Comparison of ENCODE assay signal across 9 cellular contexts in the genomic region with DNA sequence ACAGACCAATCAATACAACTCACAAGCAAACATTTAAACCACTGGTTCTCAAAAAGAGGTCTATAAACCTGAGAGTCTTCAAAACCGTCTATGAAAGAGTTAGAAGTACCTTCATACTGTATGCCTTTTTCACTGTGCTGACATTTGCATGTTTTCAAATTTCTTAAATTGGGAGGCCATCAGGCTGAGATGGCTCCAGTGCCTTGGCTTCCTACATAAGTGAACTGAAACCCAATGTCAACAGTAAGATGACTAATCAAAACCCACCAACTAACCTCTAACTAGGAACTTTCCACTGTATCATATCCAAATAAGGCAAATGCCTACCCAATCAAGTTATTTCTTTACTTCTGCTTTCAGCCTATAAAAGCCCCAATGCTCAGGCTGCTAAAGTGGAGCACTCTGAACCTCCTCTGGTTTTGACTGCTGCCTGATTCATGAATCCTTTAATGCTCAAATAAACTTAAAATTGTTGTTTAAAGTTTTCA. TPM values are rescaled to one million over a fixed set of nuclear protein-coding genes. Genes with fewer than 3 reads are reported as not detected.
DNase-seq lines count a peak whose midpoint lies in the region; ATAC-seq and TF ChIP-seq lines count a peak whose summit lies in the region.
"Had no signal": no experiment of that assay in that cellular context is flagged by ENCODE, and none has a peak within 500 bp of the region (broad histone marks: within the 10 kb centered on the region; RNA-seq: fewer than 3 reads in every experiment).

No MANE protein-coding gene starts in this region.

- no peak for DNase-seq in DND-41
- DNase-seq in GM20000 (ENCODE audit: low spot score) = peak; percentile 22
- peak; percentile 72 for DNase-seq in HT1080 (ENCODE audit: low read depth)
- no peak for DNase-seq in activated naive CD8-positive, alpha-beta T cell treated with anti-CD3 and anti-CD28 coated beads, Interleukin-2, amount 10 ng/mL, durations not matched to agents 7 days and 5 days
- DNase-seq in right atrium auricular region (ENCODE audit: low spot score) = no peak
- no peak for DNase-seq in NCI-H1105 treated with DMSO at 0.1 percent for 48 hours (lab: John Stamatoyannopoulos, UW)
- DNase-seq in left ventricle myocardium inferior = no peak
- DNase-seq in pons (ENCODE audit: low spot score) = no peak
- DNase-seq: NCI-H226 had no signal

- peaks cover 53% of the 10 kb centered on the region for H3K36me3 Mint-ChIP-seq in activated naive CD8-positive, alpha-beta T cell treated with anti-CD3 and anti-CD28 coated beads, Interleukin-2, amount 10 ng/mL, durations not matched to agents 7 days and 5 days

- no peak overlapping the region for H3K27ac Mint-ChIP-seq in activated naive CD8-positive, alpha-beta T cell treated with anti-CD3 and anti-CD28 coated beads, Interleukin-2, amount 10 ng/mL, durations not matched to agents 7 days and 5 days

- no peaks in the 10 kb centered on the region for H3K4me1 ChIP-seq in DND-41 (ENCODE audit: insufficient read depth, low read length)
- peaks cover 0 to 15% of the 10 kb centered on the region in 2 donors for H3K4me1 ChIP-seq in right atrium auricular region
- H3K4me1 ChIP-seq in left ventricle myocardium inferior = peaks cover 34% of the 10 kb centered on the region

- H2AFZ ChIP-seq in DND-41 (ENCODE audit: low read depth, low read length) = no peak overlapping the region

- H3K27me3 Mint-ChIP-seq in activated naive CD8-positive, alpha-beta T cell treated with anti-CD3 and anti-CD28 coated beads, Interleukin-2, amount 10 ng/mL, durations not matched to agents 7 days and 5 days = no peaks in the 10 kb centered on the region

- no peak overlapping the region for H3K27ac ChIP-seq in DND-41 (ENCODE audit: low read length)
- no peak overlapping the region for H3K27ac ChIP-seq in right atrium auricular region
- H3K27ac ChIP-seq in left ventricle myocardium inferior (replicated peaks) = no peak overlapping the region

- H3K4me2 ChIP-seq in DND-41 (ENCODE audit: insufficient read depth, low read length) = no peak overlapping the region

- H4K20me1 ChIP-seq in DND-41 (ENCODE audit: insufficient read depth, low read length) = peaks cover 13% of the 10 kb centered on the region

- H3K4me3 ChIP-seq in DND-41 (ENCODE audit: low read depth in 1 of 2, low read length in 2 of 2) (no peak overlapping the region), right atrium auricular region (no peak overlapping the region), left ventricle myocardium inferior (no peak overlapping the region)

- H3K79me2 ChIP-seq in DND-41 (ENCODE audit: insufficient read depth, low read length) = peaks cover 75% of the 10 kb centered on the region

- TF ChIP-seq CTCF in DND-41 (IDR thresholded peaks at IDR 0.05; ENCODE audit: borderline replicate concordance, extremely low read depth, low read length, poor library complexity, severe bottlenecking) (no peak), GM20000 (IDR thresholded peaks at IDR 0.05; ENCODE audit: extremely low read depth, missing control alignments) (no peak), right atrium auricular region (IDR thresholded peaks at IDR 0.05) (no peak), left ventricle myocardium inferior (IDR thresholded peaks at IDR 0.05; ENCODE audit: borderline replicate concordance) (no peak)

- POLR2A ChIA-PET in activated naive CD8-positive, alpha-beta T cell treated with anti-CD3 and anti-CD28 coated beads, Interleukin-2, amount 10 ng/mL, durations not matched to agents 7 days and 5 days (lab: Charles Lee) = no interaction called here

- peaks cover 50% of the 10 kb centered on the region for H3K36me3 ChIP-seq in DND-41 (ENCODE audit: insufficient read depth, low read length)
- H3K36me3 ChIP-seq in right atrium auricular region = peaks cover 26% of the 10 kb centered on the region
- peaks cover 14% of the 10 kb centered on the region for H3K36me3 ChIP-seq in left ventricle myocardium inferior

- intact Hi-C loops in left ventricle myocardium inferior (cut with micrococcal nuclease) = no loop called here

- peaks cover 24% of the 10 kb centered on the region for H3K4me1 Mint-ChIP-seq in activated naive CD8-positive, alpha-beta T cell treated with anti-CD3 and anti-CD28 coated beads, Interleukin-2, amount 10 ng/mL, durations not matched to agents 7 days and 5 days

- no peak overlapping the region for H3K4me3 Mint-ChIP-seq in activated naive CD8-positive, alpha-beta T cell treated with anti-CD3 and anti-CD28 coated beads, Interleukin-2, amount 10 ng/mL, durations not matched to agents 7 days and 5 days

- H3K27me3 ChIP-seq in DND-41 (ENCODE audit: insufficient read depth, low read length, poor library complexity) = no peaks in the 10 kb centered on the region
- no peaks in the 10 kb centered on the region for H3K27me3 ChIP-seq in right atrium auricular region
- H3K27me3 ChIP-seq in left ventricle myocardium inferior (ENCODE audit: low read depth) = no peaks in the 10 kb centered on the region

- no peaks in the 10 kb centered on the region for H3K9me3 ChIP-seq in DND-41 (ENCODE audit: insufficient read depth, low read length, severe bottlenecking)
- no peaks in the 10 kb centered on the region for H3K9me3 ChIP-seq in right atrium auricular region
- H3K9me3 ChIP-seq in left ventricle myocardium inferior (replicated peaks) = no peaks in the 10 kb centered on the region

- ATAC-seq in DND-41 (ENCODE audit: insufficient read depth, low read depth) = 0 out of 3 replicates have a peak, but pooled peaks have one; percentile 19
- peak; percentile 77 for ATAC-seq in activated naive CD8-positive, alpha-beta T cell treated with anti-CD3 and anti-CD28 coated beads, Interleukin-2, amount 10 ng/mL, durations not matched to agents 7 days and 5 days (ENCODE audit: low read depth)

- H3K9me3 Mint-ChIP-seq in activated naive CD8-positive, alpha-beta T cell treated with anti-CD3 and anti-CD28 coated beads, Interleukin-2, amount 10 ng/mL, durations not matched to agents 7 days and 5 days = peaks cover 13% of the 10 kb centered on the region

- H3K9ac ChIP-seq in DND-41 (ENCODE audit: low read depth, low read length) = no peak overlapping the region

RNA-seq across cellular contexts. Expression of a gene that starts 35.1 kb away (rescaled TPM):
- 6.1 and 10.4 TPM in 2 replicates for total RNA-seq in HT1080 (2014; rRNA removed; shearing (Covaris generic))
- 6.8 and 8.1 TPM in 2 replicates for polyA plus RNA-seq in HT1080 (2015; cell fraction: cytosol; rRNA removed)
- 30.5 and 35.1 TPM in 2 replicates for polyA plus RNA-seq in HT1080 (2015; cell fraction: nucleus; rRNA removed)
- 10 to 100 TPM; 44.8 to 48.7 TPM for total RNA-seq in activated naive CD8-positive, alpha-beta T cell treated with anti-CD3 and anti-CD28 coated beads, Interleukin-2, amount 10 ng/mL, durations not matched to agents 7 days and 5 days
- total RNA-seq in right atrium auricular region = 10 to 100 TPM; 35.9 to 37.1 TPM
- 22.1 TPM for total RNA-seq in left ventricle myocardium inferior

Comparison
In these comparisons a context has a peak if more than half of its experiments do, and no peak if none do; other contexts are left out.
1. DNase-seq: peak in GM20000 (single experiment) and HT1080 (single experiment); none in DND-41 (single experiment), activated naive CD8-positive, alpha-beta T cell treated with anti-CD3 and anti-CD28 coated beads, Interleukin-2, amount 10 ng/mL, durations not matched to agents 7 days and 5 days (single experiment), right atrium auricular region (single experiment), NCI-H1105 treated with DMSO at 0.1 percent for 48 hours (single experiment), left ventricle myocardium inferior (single experiment) and pons (single experiment).